Comparison of ENCODE assay signal across 8 cellular contexts in genomic region chr19:35740108-35740422, GRCh38. TPM values are rescaled to one million over a fixed set of nuclear protein-coding genes. Genes with fewer than 3 reads are reported as not detected.
DNase-seq lines count a peak whose midpoint lies in the region; ATAC-seq and TF ChIP-seq lines count a peak whose summit lies in the region.

No MANE protein-coding gene starts in this region.

- H3K9me3 ChIP-seq in heart left ventricle (no peaks in the 10 kb centered on the region), OCI-LY7 (ENCODE audit: low read length) (no peaks in the 10 kb centered on the region), fibroblast of lung (ENCODE audit: control insufficient read depth, insufficient read depth, low read depth, low read length) (no peaks in the 10 kb centered on the region), skeletal muscle tissue (ENCODE audit: control insufficient read depth in 3 of 3, low read length in 3 of 3) (no peaks in the 10 kb centered on the region)

- no peaks in the 10 kb centered on the region for H3K9me2 ChIP-seq in OCI-LY7 (ENCODE audit: insufficient read depth, low read length)

- WGBS in heart left ventricle, 4 donors = 1 to 4% (median 3%) methylated on average over 16 of the region's 16 CpGs

- peaks cover 0 to 50% (median 45%) of the 10 kb centered on the region in 9 donors for H3K36me3 ChIP-seq in heart left ventricle
- peaks cover 47% of the 10 kb centered on the region for H3K36me3 ChIP-seq in OCI-LY7 (ENCODE audit: insufficient read depth, low read length)
- H3K36me3 ChIP-seq in fibroblast of lung (ENCODE audit: control insufficient read depth, insufficient read depth, low read length) = peaks cover 19% of the 10 kb centered on the region
- H3K36me3 ChIP-seq in skeletal muscle tissue (ENCODE audit: control insufficient read depth in 3 of 3, insufficient read depth in 3 of 3, low read length in 3 of 3) = peaks cover 40 to 50% (median 49%) of the 10 kb centered on the region in 3 donors

- H3K79me2 ChIP-seq in OCI-LY7 (ENCODE audit: insufficient read depth, low read depth, low read length) = no peaks in the 10 kb centered on the region; the same call in 1 of the 2 replicates
- no peaks in the 10 kb centered on the region for H3K79me2 ChIP-seq in fibroblast of lung (ENCODE audit: control insufficient read depth, insufficient read depth, low read length)

- H3K27ac ChIP-seq in heart left ventricle (peak overlapping the region in 11 of 12 donors; percentile 38 to 89 (median 64)), OCI-LY7 (ENCODE audit: low read depth, low read length, poor library complexity, severe bottlenecking) (peak overlapping the region; percentile 86), fibroblast of lung (ENCODE audit: insufficient read depth, low read length) (peak overlapping the region; percentile 79), skeletal muscle tissue (ENCODE audit: low read depth, low read length) (peak overlapping the region; percentile 87)

- no peaks in the 10 kb centered on the region for H3K27me3 ChIP-seq in heart left ventricle
- H3K27me3 ChIP-seq in fibroblast of lung (ENCODE audit: control insufficient read depth, insufficient read depth, low read length) = no peaks in the 10 kb centered on the region
- no peaks in the 10 kb centered on the region for H3K27me3 ChIP-seq in skeletal muscle tissue (ENCODE audit: control insufficient read depth in 3 of 3, insufficient read depth in 3 of 3, low read length in 3 of 3)

- no peak for TF ChIP-seq POLR2A in heart left ventricle (IDR thresholded peaks at IDR 0.05)

- no TSS peak for BruUV-seq in OCI-LY7 (replicated peaks; lab: Mats Ljungman, UMichigan)

- ATAC-seq in heart left ventricle (no peak), left cardiac atrium (no peak)

- no peaks in the 10 kb centered on the region for H4K20me1 ChIP-seq in OCI-LY7 (ENCODE audit: insufficient read depth, low read length)
- H4K20me1 ChIP-seq in fibroblast of lung (ENCODE audit: control insufficient read depth, extremely low read depth, insufficient read depth, low read length) = no peaks in the 10 kb centered on the region

- TF ChIP-seq CTCF in heart left ventricle (IDR thresholded peaks at IDR 0.05) (peak in 1 of 12 donors; percentile 3), OCI-LY7 (conservative IDR thresholded peaks at IDR 0.05; ENCODE audit: low read length) (no peak), fibroblast of lung (conservative IDR thresholded peaks at IDR 0.05 in 1 of 2, IDR thresholded peaks at IDR 0.05 in 1 of 2; ENCODE audit: low read depth in 1 of 2, low read length in 2 of 2) (no peak)

- peak overlapping the region; percentile 20 to 80 (median 64) for H3K4me3 ChIP-seq in heart left ventricle
- peak overlapping the region; percentile 69 for H3K4me3 ChIP-seq in OCI-LY7 (ENCODE audit: low read depth, low read length, poor library complexity, severe bottlenecking)
- H3K4me3 ChIP-seq in fibroblast of lung (replicated peaks in 1 of 4; ENCODE audit: control extremely low read depth in 1 of 4, insufficient read depth in 1 of 4, low read depth in 3 of 4, low read length in 4 of 4) = peak overlapping the region; percentile 56 to 62 (median 58)
- peak overlapping the region; percentile 85 to 88 (median 86) for H3K4me3 ChIP-seq in skeletal muscle tissue (ENCODE audit: low read length in 3 of 3)

- intact Hi-C loops in heart left ventricle (cut with DNase I) = loop anchor here in 4 of 10 donors (1.0 to 10.0 kb wide), 4 partner anchors 17 to 315 kb away; partner anchors contain the start of genes LRFN3 (in 2 of the 4), HSPB6 (in 1 of the 4), THAP8 (in 1 of the 4) and WDR62 (in 1 of the 4)
- intact Hi-C loops in left cardiac atrium (cut with DNase I) = loop anchor here in 1 of 2 donors (10.0 kb wide), 1 partner anchor 195 kb away; the partner anchor contains the start of gene LRFN3
- intact Hi-C loops in OCI-LY7 (cut with micrococcal nuclease; ENCODE audit: unreplicated experiment) = loop anchor here (1.0 to 10.0 kb wide), 4 partner anchors 23 to 1305 kb away; partner anchors contain the start of genes ARHGAP33, HCST and NFKBID

- DNase-seq in heart left ventricle = no peak
- DNase-seq in left cardiac atrium = no peak
- no peak for DNase-seq in OCI-LY7 (ENCODE audit: low spot score)
- no peak for DNase-seq in fibroblast of lung (ENCODE audit: low read depth in 2 of 2)
- DNase-seq in islet precursor cell = no peak
- DNase-seq in HPDE6-E6E7 (ENCODE audit: extremely low spot score) = no peak
- DNase-seq in NK-92 treated with Interleukin-12 subunit alpha and Interleukin-12 subunit beta, amount 100 ng/mL, for 24 hours (lab: John Stamatoyannopoulos, UW) = no peak

- peak overlapping the region; percentile 84 for H3K4me2 ChIP-seq in OCI-LY7 (ENCODE audit: low read length)
- peak overlapping the region; percentile 71 for H3K4me2 ChIP-seq in fibroblast of lung (ENCODE audit: extremely low read depth, insufficient read depth, low read length)

- H3K9ac ChIP-seq in fibroblast of lung (ENCODE audit: insufficient read depth, low read length) (peak overlapping the region; percentile 55), skeletal muscle tissue (ENCODE audit: low read depth in 1 of 3, low read length in 3 of 3) (peak overlapping the region; percentile 30 to 87 (median 79))

- POLR2A ChIA-PET in OCI-LY7 (lab: Charles Lee) = interaction anchor here (0.6 to 1.1 kb wide), 4 partner anchors 21 to 1109 kb away, joined by 3 to 7 read pairs (median 3); partner anchors contain the start of gene COX6B1

- H2AFZ ChIP-seq in OCI-LY7 (ENCODE audit: low read length) (peak overlapping the region; percentile 50; the same call in 1 of the 2 replicates), fibroblast of lung (ENCODE audit: low read length) (peak overlapping the region; percentile 40)

- CTCF ChIA-PET in OCI-LY7 (lab: Charles Lee; ENCODE audit: unreplicated experiment) = no interaction called here

- H3K4me1 ChIP-seq in heart left ventricle = peaks cover 7 to 52% (median 23%) of the 10 kb centered on the region in 12 donors
- H3K4me1 ChIP-seq in OCI-LY7 (ENCODE audit: insufficient read depth, low read length, poor library complexity, severe bottlenecking) = peaks cover 52% of the 10 kb centered on the region
- peaks cover 12% of the 10 kb centered on the region for H3K4me1 ChIP-seq in fibroblast of lung (ENCODE audit: control insufficient read depth, extremely low read depth, insufficient read depth, low read length)
- H3K4me1 ChIP-seq in skeletal muscle tissue (ENCODE audit: control insufficient read depth in 3 of 3, insufficient read depth in 3 of 3, low read length in 3 of 3) = peaks cover 16 to 45% (median 29%) of the 10 kb centered on the region in 3 donors

RNA-seq across cellular contexts. Expression of gene IGFLR1, which starts 2.2 kb away (rescaled TPM):
- total RNA-seq in heart left ventricle (10 to 100 TPM in 1 of 9 donors, 1 to 10 TPM in 7, under 1 TPM in 1; 0.74 to 25.2 (median 3.6) TPM), left cardiac atrium (1 to 10 TPM; 6.5 to 7.0 TPM), OCI-LY7 (2022) (18.3 and 21.5 TPM in 2 replicates), fibroblast of lung (0.17 and 0.51 TPM in 2 replicates), skeletal muscle tissue (3.1 TPM)
- polyA plus RNA-seq in heart left ventricle (10 to 100 TPM in 1 of 2 donors, 1 to 10 TPM in 1; 3.4 to 10.8 TPM), fibroblast of lung (0.75 and 2.1 TPM in 2 replicates)
- 8.5 and 11.4 TPM in 2 replicates for total RNA-seq in OCI-LY7 (2014; rRNA removed; shearing (Covaris generic))
- polyA plus RNA-seq in fibroblast of lung (2012) = 2.0 and 6.1 TPM in 2 replicates
- polyA minus RNA-seq in fibroblast of lung (ENCODE audit: low replicate concordance) = 0.98 and 22.0 TPM in 2 replicates

RNA-seq across cellular contexts. Expression of gene U2AF1L4, which starts 5.2 kb away (rescaled TPM):
- total RNA-seq in heart left ventricle (10 to 100 TPM; 14.3 to 32.8 (median 20.9) TPM), left cardiac atrium (10 to 100 TPM; 17.7 to 21.6 TPM), OCI-LY7 (2022) (35.2 and 37.5 TPM in 2 replicates), fibroblast of lung (5.9 and 9.1 TPM in 2 replicates), skeletal muscle tissue (3.7 TPM)
- polyA plus RNA-seq in heart left ventricle (10 to 100 TPM in 1 of 2 donors, 1 to 10 TPM in 1; 7.2 to 27.1 TPM), fibroblast of lung (11.9 and 13.8 TPM in 2 replicates)
- total RNA-seq in OCI-LY7 (2014; rRNA removed; shearing (Covaris generic)) = 16.1 and 33.6 TPM in 2 replicates
- polyA plus RNA-seq in fibroblast of lung (2012) = 11.6 and 13.2 TPM in 2 replicates
- 6.2 and 9.7 TPM in 2 replicates for polyA minus RNA-seq in fibroblast of lung (ENCODE audit: low replicate concordance)

RNA-seq across cellular contexts. Expression of gene PSENEN, which starts 5.4 kb away (rescaled TPM):
- total RNA-seq in heart left ventricle (10 to 100 TPM; 25.2 to 69.0 (median 40.9) TPM), left cardiac atrium (10 to 100 TPM; 41.7 to 46.6 TPM), OCI-LY7 (2022) (51.0 and 53.7 TPM in 2 replicates), fibroblast of lung (15.7 and 16.0 TPM in 2 replicates), skeletal muscle tissue (7.8 TPM)
- polyA plus RNA-seq in heart left ventricle (10 to 100 TPM; 52.6 to 95.1 TPM), fibroblast of lung (31.4 and 35.5 TPM in 2 replicates)
- 20.8 and 25.7 TPM in 2 replicates for total RNA-seq in OCI-LY7 (2014; rRNA removed; shearing (Covaris generic))
- polyA plus RNA-seq in fibroblast of lung (2012) = 51.7 and 65.5 TPM in 2 replicates
- polyA minus RNA-seq in fibroblast of lung (ENCODE audit: low replicate concordance) = 49.0 and 51.5 TPM in 2 replicates

RNA-seq across cellular contexts. Expression of gene LIN37, which starts 8.3 kb away (rescaled TPM):
- total RNA-seq in heart left ventricle = 10 to 100 TPM in 3 of 9 donors, 1 to 10 TPM in 6; 3.7 to 12.2 (median 7.6) TPM
- 10 to 100 TPM; 20.1 to 23.0 TPM for polyA plus RNA-seq in heart left ventricle
- 1 to 10 TPM; 7.5 to 8.1 TPM for total RNA-seq in left cardiac atrium
- total RNA-seq in OCI-LY7 (2014; rRNA removed; shearing (Covaris generic)) = 6.0 and 11.6 TPM in 2 replicates
- total RNA-seq in OCI-LY7 (2022) = 11.7 and 20.0 TPM in 2 replicates
- total RNA-seq in fibroblast of lung = 6.4 and 10.0 TPM in 2 replicates
- 8.5 and 10.3 TPM in 2 replicates for polyA plus RNA-seq in fibroblast of lung
- polyA plus RNA-seq in fibroblast of lung (2012) = 13.8 and 14.6 TPM in 2 replicates
- polyA minus RNA-seq in fibroblast of lung (ENCODE audit: low replicate concordance) = 6.5 and 22.3 TPM in 2 replicates
- total RNA-seq in skeletal muscle tissue = 3.1 TPM

RNA-seq across cellular contexts. Expression of gene HSPB6, which starts 16.8 kb away (rescaled TPM):
- total RNA-seq in heart left ventricle (1,000 to 10,000 TPM in 1 of 9 donors, 100 to 1,000 TPM in 8; 226 to 1,012 (median 652) TPM), left cardiac atrium (100 to 1,000 TPM; 210 to 251 TPM), OCI-LY7 (2022) (1.7 and 1.8 TPM in 2 replicates), fibroblast of lung (47.8 and 54.3 TPM in 2 replicates), skeletal muscle tissue (52.7 TPM)
- polyA plus RNA-seq in heart left ventricle (100 to 1,000 TPM; 156 to 457 TPM), fibroblast of lung (53.1 and 71.0 TPM in 2 replicates)
- not detected in 2 replicates for total RNA-seq in OCI-LY7 (2014; rRNA removed; shearing (Covaris generic))
- 463 and 468 TPM in 2 replicates for polyA plus RNA-seq in fibroblast of lung (2012)
- 247 and 355 TPM in 2 replicates for polyA minus RNA-seq in fibroblast of lung (ENCODE audit: low replicate concordance)
